In genomic region chr16:84631153-84631466, GRCh38 we compare ENCODE assay signal across 1 cellular context.
TF ChIP-seq lines count a peak whose summit lies in the region.

No MANE protein-coding gene starts in this region.

TF ChIP-seq in GM23338, 12 proteins besides CTCF, POLR2A, EP300 and RAD21 (continued from another document):
- TF ChIP-seq ZNF462 (CRISPR knock-in tag; IDR thresholded peaks at IDR 0.05) (no peak), ETS1 (IDR thresholded peaks at IDR 0.05) (no peak), ZNF114 (CRISPR knock-in tag; IDR thresholded peaks at IDR 0.05) (no peak), STAT1 (IDR thresholded peaks at IDR 0.05; ENCODE audit: unreplicated experiment) (no peak)
TF ChIP-seq in GM23338: peak in this region for 0.
